Comparison of ENCODE assay signal across 22 cellular contexts in genomic region chr4:165185448-165185847, GRCh38. TPM values are rescaled to one million over a fixed set of nuclear protein-coding genes. Genes with fewer than 3 reads are reported as not detected.
DNase-seq lines count a peak whose midpoint lies in the region; ATAC-seq, FAIRE-seq and TF ChIP-seq lines count a peak whose summit lies in the region.
"Had no signal": no experiment of that assay in that cellular context is flagged by ENCODE, and none has a peak within 500 bp of the region (broad histone marks: within the 10 kb centered on the region; RNA-seq: fewer than 3 reads in every experiment).

No MANE protein-coding gene starts in this region.

- no peak overlapping the region for H4K5ac ChIP-seq in H1 (ENCODE audit: insufficient read length, low read depth, low read length)
- no peak overlapping the region for H4K5ac ChIP-seq in mesendoderm (ENCODE audit: low read length)

- ATAC-seq in HepG2: no peak
- ATAC-seq: A549 had no signal

- 39% methylated on average over 5 of the region's 5 CpGs for WGBS in liver
- 19% methylated on average over 5 of the region's 5 CpGs for WGBS in HepG2 (ENCODE audit: low lambda C conversion rate)
- WGBS in H1 (ENCODE audit: extremely low coverage in 1 of 2, insufficient coverage in 1 of 2, insufficient read length in 1 of 2, insufficient replicate concordance in 2 of 2, low coverage in 1 of 2, low lambda C conversion rate in 2 of 2, missing lambda C conversion rate in 1 of 2), 2 experiments: 81% methylated on average over 5 of the region's 5 CpGs; no CpG with 5 or more reads in 1 of the 2 experiments
- WGBS in mesendoderm (ENCODE audit: extremely low coverage, insufficient coverage, low lambda C conversion rate): no CpG with 5 or more reads among the region's 5 CpGs

- no peak overlapping the region for H2AFZ ChIP-seq in HepG2 (ENCODE audit: low read length)
- peak overlapping the region; percentile 62; the same call in 1 of the 2 replicates for H2AFZ ChIP-seq in H1 (ENCODE audit: low read length)

- intact Hi-C loops in HepG2 (cut with micrococcal nuclease; ENCODE audit: unreplicated experiment): no loop called here
- intact Hi-C loops in tibial artery (cut with DNase I; ENCODE audit: low total_unique reads): no loop called here

- H3K27me3 ChIP-seq in liver (ENCODE audit: control insufficient read depth in 4 of 4, insufficient read depth in 4 of 4, low read length in 3 of 4): no peaks in the 10 kb centered on the region
- H3K27me3 ChIP-seq in HepG2 (ENCODE audit: control insufficient read depth in 1 of 2, insufficient read depth in 2 of 2, low read length in 2 of 2): peaks cover 0 to 5% of the 10 kb centered on the region in 2 experiments; a peak in 1 of 5 replicates
- H3K27me3 ChIP-seq in H1 (replicated peaks in 1 of 4; ENCODE audit: control insufficient read depth in 3 of 4, extremely low read depth in 1 of 4, insufficient read depth in 3 of 4, low read length in 3 of 4): no peaks in the 10 kb centered on the region
- no peaks in the 10 kb centered on the region for H3K27me3 ChIP-seq in mesendoderm (ENCODE audit: insufficient read depth, low read length, poor library complexity)
- no peaks in the 10 kb centered on the region for H3K27me3 ChIP-seq in tibial artery

- H4K20me1 ChIP-seq in HepG2 (ENCODE audit: insufficient read depth, low read length) (no peaks in the 10 kb centered on the region), H1 (replicated peaks in 1 of 2; ENCODE audit: control insufficient read depth in 1 of 2, insufficient read depth in 2 of 2, low read length in 2 of 2) (no peaks in the 10 kb centered on the region)

- CTCF ChIA-PET in HepG2 (lab: Yijun Ruan, JAX; ENCODE audit: low intra/inter-chr PET ratio, low total read pairs) (no interaction called here), H1 (lab: Charles Lee; ENCODE audit: partially characterized antibody) (interaction anchor here (0.6 to 0.9 kb wide), 3 partner anchors 19 to 280 kb away, joined by 3 to 4 read pairs (median 3); no protein-coding TSS in a partner anchor)

- H3K79me2 ChIP-seq in HepG2 (ENCODE audit: insufficient read depth, low read length): no peaks in the 10 kb centered on the region
- H3K79me2 ChIP-seq in H1 (ENCODE audit: control insufficient read depth in 1 of 2, insufficient read depth in 2 of 2, low read length in 2 of 2): no peaks in the 10 kb centered on the region
- no peaks in the 10 kb centered on the region for H3K79me2 ChIP-seq in mesendoderm (ENCODE audit: control insufficient read depth, insufficient read depth, low read length)

- H2BK5ac ChIP-seq in H1 (ENCODE audit: low read depth, low read length) (no peak overlapping the region), mesendoderm (ENCODE audit: low read length) (no peak overlapping the region)

- no peak overlapping the region for H3K23ac ChIP-seq in H1 (ENCODE audit: insufficient read length)
- H3K23ac ChIP-seq in mesendoderm (ENCODE audit: low read length): no peak overlapping the region

- no peaks in the 10 kb centered on the region for H3K23me2 ChIP-seq in H1 (ENCODE audit: low read depth, low read length)

- no peak overlapping the region for H3K14ac ChIP-seq in H1 (ENCODE audit: insufficient read length)

- H2AK5ac ChIP-seq in H1 (ENCODE audit: low read depth, low read length) (no peak overlapping the region), mesendoderm (ENCODE audit: low read length) (no peak overlapping the region)

- H3K9me3 ChIP-seq in liver (ENCODE audit: control insufficient read depth in 4 of 4, low read length in 3 of 4): no peaks in the 10 kb centered on the region
- no peaks in the 10 kb centered on the region for H3K9me3 ChIP-seq in HepG2 (ENCODE audit: low read length)
- H3K9me3 ChIP-seq in H1 (ENCODE audit: insufficient read depth in 2 of 2, low read depth in 1 of 2, low read length in 1 of 2): no peaks in the 10 kb centered on the region
- no peaks in the 10 kb centered on the region for H3K9me3 ChIP-seq in tibial artery
- H3K9me3 ChIP-seq: A549 had no signal

- H3K27ac ChIP-seq in liver (ENCODE audit: low read depth in 1 of 2, low read length in 2 of 2) (peak overlapping the region in 1 of 2 donors; percentile 40), HepG2 (ENCODE audit: extremely low read length, insufficient read depth, low read length) (no peak overlapping the region), H1 (ENCODE audit: low read depth, low read length) (no peak overlapping the region), mesendoderm (ENCODE audit: low read depth, low read length) (no peak overlapping the region), tibial artery (no peak overlapping the region)
- H3K27ac ChIP-seq: A549 had no signal

- no peak overlapping the region for H3K56ac ChIP-seq in H1 (replicated peaks; ENCODE audit: insufficient read length, low read depth, low read length)
- H3K56ac ChIP-seq in mesendoderm (ENCODE audit: low read length): no peak overlapping the region

- no peak overlapping the region for H2BK15ac ChIP-seq in H1 (ENCODE audit: low read length)
- no peak overlapping the region for H2BK15ac ChIP-seq in mesendoderm (replicated peaks; ENCODE audit: low read depth)

- FAIRE-seq in HepG2 (lab: Jason Lieb, UNC) (no peak), H1 (lab: Jason Lieb, UNC) (no peak)
- FAIRE-seq: A549, GM12891, GM18507 had no signal

- H3K18ac ChIP-seq in H1 (ENCODE audit: extremely low read depth, low read length) (no peak overlapping the region), mesendoderm (ENCODE audit: low read length) (no peak overlapping the region)

- peaks cover 0 to 30% (median 16%) of the 10 kb centered on the region in 4 donors for H3K4me1 ChIP-seq in liver (ENCODE audit: control insufficient read depth in 4 of 4, insufficient read depth in 4 of 4, low read length in 3 of 4)
- H3K4me1 ChIP-seq in HepG2 (ENCODE audit: insufficient read depth, low read length): peaks cover 16% of the 10 kb centered on the region
- no peaks in the 10 kb centered on the region for H3K4me1 ChIP-seq in H1 (replicated peaks in 1 of 4; ENCODE audit: control insufficient read depth in 3 of 4, insufficient read depth in 4 of 4, low read length in 3 of 4)
- H3K4me1 ChIP-seq in mesendoderm (ENCODE audit: control insufficient read depth, low read depth, low read length): peaks cover 2% of the 10 kb centered on the region
- H3K4me1 ChIP-seq in tibial artery: no peaks in the 10 kb centered on the region
- H3K4me1 ChIP-seq: A549 had no signal

- no peak overlapping the region for H4K91ac ChIP-seq in H1 (replicated peaks; ENCODE audit: insufficient read length, low read length)

- no peak for TF ChIP-seq CTCF in liver (IDR thresholded peaks at IDR 0.05; ENCODE audit: low read depth, low read length, missing input control)
- TF ChIP-seq CTCF in HepG2 (CRISPR knock-in tag; IDR thresholded peaks at IDR 0.05): no peak
- TF ChIP-seq CTCF in H1 (IDR thresholded peaks at IDR 0.05; ENCODE audit: control extremely low read depth in 1 of 3, insufficient read depth in 1 of 3, low read depth in 1 of 3, low read length in 3 of 3): no peak
- TF ChIP-seq CTCF in tibial artery (IDR thresholded peaks at IDR 0.05): no peak

- no peak overlapping the region for H2BK20ac ChIP-seq in H1 (ENCODE audit: low read length)

- TF ChIP-seq RAD21 in liver (IDR thresholded peaks at IDR 0.05) (no peak), HepG2 (CRISPR knock-in tag; IDR thresholded peaks at IDR 0.05) (no peak), H1 (IDR thresholded peaks at IDR 0.05 in 1 of 2, conservative IDR thresholded peaks at IDR 0.05 in 1 of 2; ENCODE audit: low read depth in 2 of 2, low read length in 2 of 2) (no peak)

- POLR2A ChIA-PET in HepG2 (lab: Yijun Ruan, JAX): no interaction called here
- POLR2A ChIA-PET in H1 (lab: Charles Lee; ENCODE audit: partially characterized antibody): no interaction called here

- no peak overlapping the region for H3K9ac ChIP-seq in liver (ENCODE audit: low read depth in 1 of 2, low read length in 2 of 2)
- no peak overlapping the region for H3K9ac ChIP-seq in HepG2 (ENCODE audit: insufficient read depth, low read depth, low read length)
- H3K9ac ChIP-seq in H1 (replicated peaks in 1 of 4; ENCODE audit: extremely low read depth in 1 of 4, low read depth in 3 of 4, low read length in 3 of 4): no peak overlapping the region
- H3K9ac ChIP-seq in mesendoderm (ENCODE audit: low read length): no peak overlapping the region

- H2BK12ac ChIP-seq in H1 (ENCODE audit: low read depth, low read length): no peak overlapping the region

- no peak overlapping the region for H3K4me2 ChIP-seq in HepG2 (ENCODE audit: low read depth, low read length)
- H3K4me2 ChIP-seq in H1 (ENCODE audit: insufficient read depth in 1 of 2, low read depth in 2 of 2, low read length in 2 of 2): no peak overlapping the region
- no peak overlapping the region for H3K4me2 ChIP-seq in mesendoderm (ENCODE audit: low read length)
- H3K4me2 ChIP-seq: A549 had no signal

- no peaks in the 10 kb centered on the region for H3K36me3 ChIP-seq in liver (ENCODE audit: control insufficient read depth in 4 of 4, insufficient read depth in 3 of 4, low read depth in 1 of 4, low read length in 3 of 4)
- no peaks in the 10 kb centered on the region for H3K36me3 ChIP-seq in HepG2 (replicated peaks in 1 of 2; ENCODE audit: control insufficient read depth in 1 of 2, insufficient read depth in 2 of 2, low read length in 2 of 2)
- H3K36me3 ChIP-seq in H1 (ENCODE audit: control insufficient read depth in 2 of 4, insufficient read depth in 4 of 4, low read length in 3 of 4): no peaks in the 10 kb centered on the region
- no peaks in the 10 kb centered on the region for H3K36me3 ChIP-seq in mesendoderm (ENCODE audit: control insufficient read depth, insufficient read depth, low read length)
- no peaks in the 10 kb centered on the region for H3K36me3 ChIP-seq in tibial artery

- H3K4me3 ChIP-seq in liver (ENCODE audit: low read depth in 1 of 3, low read length in 3 of 3) (no peak overlapping the region), HepG2 (replicated peaks in 1 of 3; ENCODE audit: insufficient read depth in 1 of 3, low read depth in 2 of 3, low read length in 3 of 3) (no peak overlapping the region), H1 (ENCODE audit: extremely low read depth in 1 of 4, insufficient read depth in 2 of 4, low read depth in 3 of 4, low read length in 4 of 4) (no peak overlapping the region), mesendoderm (ENCODE audit: low read length) (no peak overlapping the region), tibial artery (no peak overlapping the region)
- H3K4me3 ChIP-seq: A549 had no signal

- BruUV-seq in HepG2 (replicated peaks; lab: Mats Ljungman, UMichigan): no TSS peak

- H2BK120ac ChIP-seq in H1 (replicated peaks; ENCODE audit: low read depth, low read length) (no peak overlapping the region), mesendoderm (ENCODE audit: low read depth, low read length) (no peak overlapping the region)

- DNase-seq in HepG2 (ENCODE audit: low spot score) (no peak), H1 (ENCODE audit: low read depth in 1 of 2, low spot score in 2 of 2) (no peak), mesendoderm (peak; percentile 53), tibial artery (no peak), NCI-H146 treated with DMSO at 0.1 percent for 48 hours (lab: John Stamatoyannopoulos, UW; ENCODE audit: unreplicated experiment) (no peak)
- DNase-seq: 8988T; ACHN; AML-193; C1 segment of cervical spinal cord; Calu3; CD4-positive, alpha-beta memory T cell; COR-L47; DMS53; DMS79 treated with DMSO at 0.1 percent for 48 hours; GF-D8; GOT3; H7; HCEC 1CT had no signal

- H3K4ac ChIP-seq in H1 (replicated peaks; ENCODE audit: insufficient read length, low read depth, low read length) (no peak overlapping the region), mesendoderm (ENCODE audit: low read depth, low read length) (no peak overlapping the region)

- in situ Hi-C loops in HepG2 (cut with HindIII; ENCODE audit: extremely low pct_ligation_motif_present, low pct_unique_long_range_greater_than_20kb): no loop called here

- TF ChIP-seq EP300 in HepG2 (IDR thresholded peaks at IDR 0.05; ENCODE audit: low read depth in 2 of 2, low read length in 2 of 2): no peak
- TF ChIP-seq EP300 in HepG2 (CRISPR knock-in tag; IDR thresholded peaks at IDR 0.05; ENCODE audit: borderline replicate concordance): no peak
- TF ChIP-seq EP300 in H1 (IDR thresholded peaks at IDR 0.05; ENCODE audit: borderline replicate concordance in 1 of 2, low read depth in 2 of 2, low read length in 2 of 2): no peak

- H4K8ac ChIP-seq in H1 (ENCODE audit: extremely low read depth, insufficient read depth, low read length): no peak overlapping the region
- H4K8ac ChIP-seq in mesendoderm (ENCODE audit: low read depth, low read length): no peak overlapping the region

- H3K79me1 ChIP-seq in H1 (ENCODE audit: low read depth, low read length) (no peaks in the 10 kb centered on the region), mesendoderm (ENCODE audit: low read length) (no peaks in the 10 kb centered on the region)

- TF ChIP-seq POLR2A in HepG2 (IDR thresholded peaks at IDR 0.05; ENCODE audit: insufficient read depth in 1 of 2, low read depth in 2 of 2, low read length in 2 of 2) (no peak), H1 (IDR thresholded peaks at IDR 0.05; ENCODE audit: control extremely low read depth in 1 of 2, low read depth in 2 of 2, low read length in 2 of 2) (no peak)

RNA-seq across cellular contexts. Expression of gene KLHL2, which starts 21.9 kb away (rescaled TPM):
- total RNA-seq in liver (10 to 100 TPM in 1 of 2 donors, 1 to 10 TPM in 1; 10.0 to 37.9 TPM), HepG2 (2016; rRNA removed; fragmentation: Illumina TruSeq; extraction: Trizol) (14.4 and 17.6 TPM in 2 replicates)
- polyA plus RNA-seq in liver (10 to 100 TPM; 11.4 to 15.8 TPM), HepG2 (2011; rRNA removed) (7.3 and 9.2 TPM in 2 replicates), H1 (2011; rRNA removed) (3.2 and 5.2 TPM in 2 replicates)
- 52.4 and 52.6 TPM in 2 replicates for total RNA-seq in HepG2 (2016; cell fraction: cytosol; rRNA removed; fragmentation: Illumina TruSeq; extraction: Trizol; ENCODE audit: low read depth)
- 14.9 and 17.3 TPM in 2 replicates for total RNA-seq in HepG2 (2016; cell fraction: insoluble cytoplasmic fraction; rRNA removed; fragmentation: Illumina TruSeq; extraction: Trizol)
- 23.8 and 25.0 TPM in 2 replicates for total RNA-seq in HepG2 (2016; cell fraction: membrane; rRNA removed; fragmentation: Illumina TruSeq; extraction: Trizol)
- 11.9 and 12.8 TPM in 2 replicates for total RNA-seq in HepG2 (2016; cell fraction: nucleus; rRNA removed; fragmentation: Illumina TruSeq; extraction: Trizol)
- polyA plus RNA-seq in HepG2 (2011; cell fraction: cytosol; rRNA removed): 4.0 and 6.6 TPM in 2 replicates
- polyA plus RNA-seq in HepG2 (2011; cell fraction: nucleus; rRNA removed): 4.0 and 5.2 TPM in 2 replicates
- 9.3 and 10.4 TPM in 2 replicates for polyA plus RNA-seq in HepG2 (2012)
- 5.6 and 5.7 TPM in 2 replicates for polyA plus RNA-seq in HepG2 (2016; cell fraction: cytosol; fragmentation: Illumina TruSeq; extraction: Trizol; ENCODE audit: low read depth)
- 13.3 and 13.7 TPM in 2 replicates for polyA plus RNA-seq in HepG2 (2016; cell fraction: insoluble cytoplasmic fraction; fragmentation: Illumina TruSeq; extraction: Trizol; ENCODE audit: low read depth)
- 10.8 and 11.4 TPM in 2 replicates for polyA plus RNA-seq in HepG2 (2016; cell fraction: membrane; fragmentation: Illumina TruSeq; extraction: Trizol; ENCODE audit: low read depth)
- 12.2 and 13.7 TPM in 2 replicates for polyA plus RNA-seq in HepG2 (2016; cell fraction: nucleus; fragmentation: Illumina TruSeq; extraction: Trizol; ENCODE audit: insufficient read depth, low read depth)
- polyA minus RNA-seq in HepG2 (2011; rRNA and poly(A)+ RNA removed; ENCODE audit: low replicate concordance): 3.6 and 4.7 TPM in 2 replicates
- 4.5 and 5.6 TPM in 2 replicates for polyA minus RNA-seq in HepG2 (2011; cell fraction: cytosol; rRNA and poly(A)+ RNA removed)
- 12.9 and 14.2 TPM in 2 replicates for polyA minus RNA-seq in HepG2 (2011; cell fraction: nucleus; rRNA and poly(A)+ RNA removed)
- 9.9 and 12.0 TPM in 2 replicates for total RNA-seq in H1 (2021; fragmentation: NEBNext Ultra II Directional; extraction: Animal tissue kit (Norgen Biotek cat#: 25700))
- 8.4 TPM for polyA plus RNA-seq in H1 (2011; cell fraction: cytosol; rRNA removed)
- 2.8 TPM for polyA plus RNA-seq in H1 (2011; cell fraction: nucleus; rRNA removed)
- 9.2 to 13.0 TPM (median 11.2 TPM) in 4 replicates for polyA plus RNA-seq in H1 (2012, experiment 1 of 2)
- polyA plus RNA-seq in H1 (2012, experiment 2 of 2): 0.76 TPM
- polyA plus RNA-seq in H1 (2013, experiment 1 of 2): 5.0 TPM
- 5.5 TPM for polyA plus RNA-seq in H1 (2013, experiment 2 of 2)
- polyA minus RNA-seq in H1 (2011; rRNA and poly(A)+ RNA removed): 6.1 and 9.1 TPM in 2 replicates
- 5.6 TPM for polyA minus RNA-seq in H1 (2011; cell fraction: cytosol; rRNA and poly(A)+ RNA removed)
- polyA minus RNA-seq in H1 (2011; cell fraction: nucleus; rRNA and poly(A)+ RNA removed): 9.6 TPM
- polyA plus RNA-seq in mesendoderm (2013, experiment 1 of 2): 4.8 TPM
- 4.5 TPM for polyA plus RNA-seq in mesendoderm (2013, experiment 2 of 2)
